1 cellular context compared by ENCODE assay signal in genomic region chr16:89491238-89491869, GRCh38.
TF ChIP-seq lines count a peak whose summit lies in the region.

No MANE protein-coding gene starts in this region.

TF ChIP-seq in K562, 482 proteins besides CTCF, POLR2A, EP300 and RAD21 (continues in another document):
- TF ChIP-seq HDAC6 (IDR thresholded peaks at IDR 0.05; ENCODE audit: low read depth, low read length) = no peak
- TF ChIP-seq, protein P1, sequence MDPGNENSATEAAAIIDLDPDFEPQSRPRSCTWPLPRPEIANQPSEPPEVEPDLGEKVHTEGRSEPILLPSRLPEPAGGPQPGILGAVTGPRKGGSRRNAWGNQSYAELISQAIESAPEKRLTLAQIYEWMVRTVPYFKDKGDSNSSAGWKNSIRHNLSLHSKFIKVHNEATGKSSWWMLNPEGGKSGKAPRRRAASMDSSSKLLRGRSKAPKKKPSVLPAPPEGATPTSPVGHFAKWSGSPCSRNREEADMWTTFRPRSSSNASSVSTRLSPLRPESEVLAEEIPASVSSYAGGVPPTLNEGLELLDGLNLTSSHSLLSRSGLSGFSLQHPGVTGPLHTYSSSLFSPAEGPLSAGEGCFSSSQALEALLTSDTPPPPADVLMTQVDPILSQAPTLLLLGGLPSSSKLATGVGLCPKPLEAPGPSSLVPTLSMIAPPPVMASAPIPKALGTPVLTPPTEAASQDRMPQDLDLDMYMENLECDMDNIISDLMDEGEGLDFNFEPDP (CRISPR knock-in tag; IDR thresholded peaks at IDR 0.05) = no peak
- peak; percentile 59 for TF ChIP-seq ZNF384 (IDR thresholded peaks at IDR 0.05; ENCODE audit: low read depth, low read length)
- 0 out of 2 replicates have a peak, but pooled peaks have one; percentile 2 for TF ChIP-seq NFIC (IDR thresholded peaks at IDR 0.05)
- TF ChIP-seq, protein P2, sequence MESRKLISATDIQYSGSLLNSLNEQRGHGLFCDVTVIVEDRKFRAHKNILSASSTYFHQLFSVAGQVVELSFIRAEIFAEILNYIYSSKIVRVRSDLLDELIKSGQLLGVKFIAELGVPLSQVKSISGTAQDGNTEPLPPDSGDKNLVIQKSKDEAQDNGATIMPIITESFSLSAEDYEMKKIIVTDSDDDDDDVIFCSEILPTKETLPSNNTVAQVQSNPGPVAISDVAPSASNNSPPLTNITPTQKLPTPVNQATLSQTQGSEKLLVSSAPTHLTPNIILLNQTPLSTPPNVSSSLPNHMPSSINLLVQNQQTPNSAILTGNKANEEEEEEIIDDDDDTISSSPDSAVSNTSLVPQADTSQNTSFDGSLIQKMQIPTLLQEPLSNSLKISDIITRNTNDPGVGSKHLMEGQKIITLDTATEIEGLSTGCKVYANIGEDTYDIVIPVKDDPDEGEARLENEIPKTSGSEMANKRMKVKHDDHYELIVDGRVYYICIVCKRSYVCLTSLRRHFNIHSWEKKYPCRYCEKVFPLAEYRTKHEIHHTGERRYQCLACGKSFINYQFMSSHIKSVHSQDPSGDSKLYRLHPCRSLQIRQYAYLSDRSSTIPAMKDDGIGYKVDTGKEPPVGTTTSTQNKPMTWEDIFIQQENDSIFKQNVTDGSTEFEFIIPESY (CRISPR knock-in tag; IDR thresholded peaks at IDR 0.05) = 0 out of 2 replicates have a peak, but pooled peaks have one; percentile 7
- TF ChIP-seq POLR3G (IDR thresholded peaks at IDR 0.05; ENCODE audit: extremely low read depth, insufficient read length, insufficient replicate concordance) = no peak
- no peak for TF ChIP-seq ZNF589 (CRISPR knock-in tag; IDR thresholded peaks at IDR 0.05; ENCODE audit: low read depth)
- no peak for TF ChIP-seq TSHZ1 (CRISPR knock-in tag; IDR thresholded peaks at IDR 0.05)
- TF ChIP-seq ZNF75A (CRISPR knock-in tag; IDR thresholded peaks at IDR 0.05) = no peak
- TF ChIP-seq HMG20B (CRISPR knock-in tag; IDR thresholded peaks at IDR 0.05) = no peak
- no peak for TF ChIP-seq BDP1 (IDR thresholded peaks at IDR 0.05; ENCODE audit: insufficient read depth, insufficient read length)
- TF ChIP-seq, protein P3, sequence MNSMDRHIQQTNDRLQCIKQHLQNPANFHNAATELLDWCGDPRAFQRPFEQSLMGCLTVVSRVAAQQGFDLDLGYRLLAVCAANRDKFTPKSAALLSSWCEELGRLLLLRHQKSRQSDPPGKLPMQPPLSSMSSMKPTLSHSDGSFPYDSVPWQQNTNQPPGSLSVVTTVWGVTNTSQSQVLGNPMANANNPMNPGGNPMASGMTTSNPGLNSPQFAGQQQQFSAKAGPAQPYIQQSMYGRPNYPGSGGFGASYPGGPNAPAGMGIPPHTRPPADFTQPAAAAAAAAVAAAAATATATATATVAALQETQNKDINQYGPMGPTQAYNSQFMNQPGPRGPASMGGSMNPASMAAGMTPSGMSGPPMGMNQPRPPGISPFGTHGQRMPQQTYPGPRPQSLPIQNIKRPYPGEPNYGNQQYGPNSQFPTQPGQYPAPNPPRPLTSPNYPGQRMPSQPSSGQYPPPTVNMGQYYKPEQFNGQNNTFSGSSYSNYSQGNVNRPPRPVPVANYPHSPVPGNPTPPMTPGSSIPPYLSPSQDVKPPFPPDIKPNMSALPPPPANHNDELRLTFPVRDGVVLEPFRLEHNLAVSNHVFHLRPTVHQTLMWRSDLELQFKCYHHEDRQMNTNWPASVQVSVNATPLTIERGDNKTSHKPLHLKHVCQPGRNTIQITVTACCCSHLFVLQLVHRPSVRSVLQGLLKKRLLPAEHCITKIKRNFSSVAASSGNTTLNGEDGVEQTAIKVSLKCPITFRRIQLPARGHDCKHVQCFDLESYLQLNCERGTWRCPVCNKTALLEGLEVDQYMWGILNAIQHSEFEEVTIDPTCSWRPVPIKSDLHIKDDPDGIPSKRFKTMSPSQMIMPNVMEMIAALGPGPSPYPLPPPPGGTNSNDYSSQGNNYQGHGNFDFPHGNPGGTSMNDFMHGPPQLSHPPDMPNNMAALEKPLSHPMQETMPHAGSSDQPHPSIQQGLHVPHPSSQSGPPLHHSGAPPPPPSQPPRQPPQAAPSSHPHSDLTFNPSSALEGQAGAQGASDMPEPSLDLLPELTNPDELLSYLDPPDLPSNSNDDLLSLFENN (IDR thresholded peaks at IDR 0.05; ENCODE audit: low read depth in 2 of 2, low read length in 2 of 2) = no peak
- TF ChIP-seq NR2F6 (CRISPR knock-in tag; IDR thresholded peaks at IDR 0.05) = no peak
- TF ChIP-seq, protein P4, sequence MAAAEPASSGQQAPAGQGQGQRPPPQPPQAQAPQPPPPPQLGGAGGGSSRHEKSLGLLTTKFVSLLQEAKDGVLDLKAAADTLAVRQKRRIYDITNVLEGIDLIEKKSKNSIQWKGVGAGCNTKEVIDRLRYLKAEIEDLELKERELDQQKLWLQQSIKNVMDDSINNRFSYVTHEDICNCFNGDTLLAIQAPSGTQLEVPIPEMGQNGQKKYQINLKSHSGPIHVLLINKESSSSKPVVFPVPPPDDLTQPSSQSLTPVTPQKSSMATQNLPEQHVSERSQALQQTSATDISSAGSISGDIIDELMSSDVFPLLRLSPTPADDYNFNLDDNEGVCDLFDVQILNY (CRISPR knock-in tag; IDR thresholded peaks at IDR 0.05) = no peak
- no peak for TF ChIP-seq ZNF140 (CRISPR knock-in tag; IDR thresholded peaks at IDR 0.05)
- no peak for TF ChIP-seq ZKSCAN1 (IDR thresholded peaks at IDR 0.05; ENCODE audit: low read depth, low read length)
- no peak for TF ChIP-seq BHLHE40 (IDR thresholded peaks at IDR 0.05; ENCODE audit: low read length)
- no peak for TF ChIP-seq HNRNPL (IDR thresholded peaks at IDR 0.05; ENCODE audit: low read depth, low read length)
- no peak for TF ChIP-seq ZNF707 (CRISPR knock-in tag; conservative IDR thresholded peaks at IDR 0.05)
- TF ChIP-seq, protein P5, sequence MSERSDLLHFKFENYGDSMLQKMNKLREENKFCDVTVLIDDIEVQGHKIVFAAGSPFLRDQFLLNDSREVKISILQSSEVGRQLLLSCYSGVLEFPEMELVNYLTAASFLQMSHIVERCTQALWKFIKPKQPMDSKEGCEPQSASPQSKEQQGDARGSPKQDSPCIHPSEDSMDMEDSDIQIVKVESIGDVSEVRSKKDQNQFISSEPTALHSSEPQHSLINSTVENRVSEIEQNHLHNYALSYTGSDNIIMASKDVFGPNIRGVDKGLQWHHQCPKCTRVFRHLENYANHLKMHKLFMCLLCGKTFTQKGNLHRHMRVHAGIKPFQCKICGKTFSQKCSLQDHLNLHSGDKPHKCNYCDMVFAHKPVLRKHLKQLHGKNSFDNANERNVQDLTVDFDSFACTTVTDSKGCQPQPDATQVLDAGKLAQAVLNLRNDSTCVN (CRISPR knock-in tag; IDR thresholded peaks at IDR 0.05) = no peak
- no peak for TF ChIP-seq BMI1 (IDR thresholded peaks at IDR 0.05; ENCODE audit: low read length)
- no peak for TF ChIP-seq RBM34 (IDR thresholded peaks at IDR 0.05; ENCODE audit: borderline replicate concordance, insufficient read depth, low read length)
- no peak for TF ChIP-seq ZNF217 (CRISPR knock-in tag; IDR thresholded peaks at IDR 0.05)
- TF ChIP-seq MEIS2 (IDR thresholded peaks at IDR 0.05; ENCODE audit: partially characterized antibody) = no peak
- no peak for TF ChIP-seq ZFPM2 (CRISPR knock-in tag; IDR thresholded peaks at IDR 0.05)
- TF ChIP-seq SIN3A (IDR thresholded peaks at IDR 0.05; ENCODE audit: borderline replicate concordance in 2 of 2, control insufficient read depth in 1 of 2, low read depth in 2 of 2, low read length in 2 of 2) = no peak; a peak in 1 of 4 replicates
- TF ChIP-seq POLR2AphosphoS5 (IDR thresholded peaks at IDR 0.05; ENCODE audit: control insufficient read depth, insufficient read depth, low read depth, low read length) = peak; percentile 5; the same call in 1 of the 2 replicates
- TF ChIP-seq OTX1 (CRISPR knock-in tag; IDR thresholded peaks at IDR 0.05) = no peak
- no peak for TF ChIP-seq HDAC2 (IDR thresholded peaks at IDR 0.05)
- TF ChIP-seq, protein P6, sequence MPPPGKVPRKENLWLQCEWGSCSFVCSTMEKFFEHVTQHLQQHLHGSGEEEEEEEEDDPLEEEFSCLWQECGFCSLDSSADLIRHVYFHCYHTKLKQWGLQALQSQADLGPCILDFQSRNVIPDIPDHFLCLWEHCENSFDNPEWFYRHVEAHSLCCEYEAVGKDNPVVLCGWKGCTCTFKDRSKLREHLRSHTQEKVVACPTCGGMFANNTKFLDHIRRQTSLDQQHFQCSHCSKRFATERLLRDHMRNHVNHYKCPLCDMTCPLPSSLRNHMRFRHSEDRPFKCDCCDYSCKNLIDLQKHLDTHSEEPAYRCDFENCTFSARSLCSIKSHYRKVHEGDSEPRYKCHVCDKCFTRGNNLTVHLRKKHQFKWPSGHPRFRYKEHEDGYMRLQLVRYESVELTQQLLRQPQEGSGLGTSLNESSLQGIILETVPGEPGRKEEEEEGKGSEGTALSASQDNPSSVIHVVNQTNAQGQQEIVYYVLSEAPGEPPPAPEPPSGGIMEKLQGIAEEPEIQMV (tag; conservative IDR thresholded peaks at IDR 0.05; ENCODE audit: low read depth) = no peak
- TF ChIP-seq MAX (CRISPR knock-in tag; IDR thresholded peaks at IDR 0.05) = no peak
- TF ChIP-seq ZKSCAN8 (CRISPR knock-in tag; IDR thresholded peaks at IDR 0.05) = no peak
- no peak for TF ChIP-seq PRPF4 (IDR thresholded peaks at IDR 0.05; ENCODE audit: insufficient read depth, low read depth, low read length, poor library complexity, severe bottlenecking)
- peak; percentile 23 for TF ChIP-seq ZFX (CRISPR knock-in tag; IDR thresholded peaks at IDR 0.05)
- no peak for TF ChIP-seq SMAD1 (IDR thresholded peaks at IDR 0.05; ENCODE audit: low read depth, low read length, partially characterized antibody)
- TF ChIP-seq ZBTB7A (IDR thresholded peaks at IDR 0.05; ENCODE audit: borderline replicate concordance, control insufficient read depth, low read depth, low read length) = peak; percentile 45; the same call in 1 of the 2 replicates
- no peak for TF ChIP-seq KLF13 (tag; IDR thresholded peaks at IDR 0.05; ENCODE audit: borderline replicate concordance, low read depth)
- TF ChIP-seq DIDO1 (tag; IDR thresholded peaks at IDR 0.05; ENCODE audit: low read depth) = no peak
- TF ChIP-seq, protein P7, sequence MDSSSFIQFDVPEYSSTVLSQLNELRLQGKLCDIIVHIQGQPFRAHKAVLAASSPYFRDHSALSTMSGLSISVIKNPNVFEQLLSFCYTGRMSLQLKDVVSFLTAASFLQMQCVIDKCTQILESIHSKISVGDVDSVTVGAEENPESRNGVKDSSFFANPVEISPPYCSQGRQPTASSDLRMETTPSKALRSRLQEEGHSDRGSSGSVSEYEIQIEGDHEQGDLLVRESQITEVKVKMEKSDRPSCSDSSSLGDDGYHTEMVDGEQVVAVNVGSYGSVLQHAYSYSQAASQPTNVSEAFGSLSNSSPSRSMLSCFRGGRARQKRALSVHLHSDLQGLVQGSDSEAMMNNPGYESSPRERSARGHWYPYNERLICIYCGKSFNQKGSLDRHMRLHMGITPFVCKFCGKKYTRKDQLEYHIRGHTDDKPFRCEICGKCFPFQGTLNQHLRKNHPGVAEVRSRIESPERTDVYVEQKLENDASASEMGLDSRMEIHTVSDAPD (CRISPR knock-in tag; IDR thresholded peaks at IDR 0.05) = no peak
- no peak for TF ChIP-seq CHD4 (IDR thresholded peaks at IDR 0.05; ENCODE audit: insufficient read depth, insufficient replicate concordance, low read depth, low read length, poor library complexity, severe bottlenecking)
- TF ChIP-seq, protein P8, sequence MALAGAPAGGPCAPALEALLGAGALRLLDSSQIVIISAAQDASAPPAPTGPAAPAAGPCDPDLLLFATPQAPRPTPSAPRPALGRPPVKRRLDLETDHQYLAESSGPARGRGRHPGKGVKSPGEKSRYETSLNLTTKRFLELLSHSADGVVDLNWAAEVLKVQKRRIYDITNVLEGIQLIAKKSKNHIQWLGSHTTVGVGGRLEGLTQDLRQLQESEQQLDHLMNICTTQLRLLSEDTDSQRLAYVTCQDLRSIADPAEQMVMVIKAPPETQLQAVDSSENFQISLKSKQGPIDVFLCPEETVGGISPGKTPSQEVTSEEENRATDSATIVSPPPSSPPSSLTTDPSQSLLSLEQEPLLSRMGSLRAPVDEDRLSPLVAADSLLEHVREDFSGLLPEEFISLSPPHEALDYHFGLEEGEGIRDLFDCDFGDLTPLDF (CRISPR knock-in tag; IDR thresholded peaks at IDR 0.05) = peak; percentile 50; the same call in 1 of the 2 replicates
- TF ChIP-seq ZNF212 (CRISPR knock-in tag; IDR thresholded peaks at IDR 0.05) = no peak
- 0 out of 2 replicates have a peak, but pooled peaks have one; percentile 39 for TF ChIP-seq KAT7 (CRISPR knock-in tag; IDR thresholded peaks at IDR 0.05; ENCODE audit: borderline replicate concordance)
- no peak for TF ChIP-seq GTF2F1 (IDR thresholded peaks at IDR 0.05; ENCODE audit: low read depth, low read length)
- TF ChIP-seq DACH1 (IDR thresholded peaks at IDR 0.05; ENCODE audit: partially characterized antibody) = no peak
- TF ChIP-seq NFYB (IDR thresholded peaks at IDR 0.05; ENCODE audit: extremely low read depth, insufficient read length) = no peak
- TF ChIP-seq ZNF263 (CRISPR knock-in tag; IDR thresholded peaks at IDR 0.05; ENCODE audit: borderline replicate concordance) = 0 out of 2 replicates have a peak, but pooled peaks have one; percentile 42
- TF ChIP-seq YY1 (IDR thresholded peaks at IDR 0.05; ENCODE audit: borderline replicate concordance in 1 of 3, control insufficient read depth in 1 of 3, extremely low read depth in 1 of 3, insufficient read depth in 3 of 3, insufficient read length in 1 of 3, insufficient replicate concordance in 2 of 3, low read depth in 1 of 3, low read length in 2 of 3) = no peak
